Comparison of ENCODE assay signal across 39 cellular contexts in genomic region chr7:16514729-16515128, GRCh38. TPM values are rescaled to one million over a fixed set of nuclear protein-coding genes. Genes with fewer than 3 reads are reported as not detected.
"Had no signal": no experiment of that assay in that cellular context is flagged by ENCODE, and none has a peak within 500 bp of the region (broad histone marks: within the 10 kb centered on the region; RNA-seq: fewer than 3 reads in every experiment).

No MANE protein-coding gene starts in this region.

- H3K9me3 ChIP-seq: MG63 had no signal

- H3K4me3 ChIP-seq: MG63 had no signal

- H3K36me3 ChIP-seq: MG63 had no signal

- DNase-seq: Kasumi-1, MG63, MM.1S, MV-4-11, NCI-H1048, NCI-H1092, NCI-H1092 treated with DMSO at 0.1 percent for 48 hours, NCI-H1105, NCI-H1105 treated with DMSO at 0.1 percent for 48 hours, NCI-H1417, NCI-H1417 treated with DMSO at 0.1 percent for 48 hours, NCI-H1436, NCI-H1436 treated with DMSO at 0.1 percent for 48 hours, NCI-H146, NCI-H1694, NCI-H1694 treated with DMSO at 0.1 percent for 48 hours, NCI-H187, NCI-H187 treated with DMSO at 0.1 percent for 48 hours, NCI-H1930, NCI-H2029, NCI-H2029 treated with DMSO at 0.1 percent for 48 hours, NCI-H2081, NCI-H2081 treated with DMSO at 0.1 percent for 48 hours, NCI-H2107, NCI-H2171, NCI-H2171 treated with DMSO at 0.1 percent for 48 hours, NCI-H2227 treated with DMSO at 0.1 percent for 48 hours, NCI-H226, NCI-H345, NCI-H446, NCI-H446 treated with DMSO at 0.1 percent for 48 hours, NCI-H510A, NCI-H510A treated with DMSO at 0.1 percent for 48 hours, NCI-H524, NCI-H524 treated with DMSO at 0.1 percent for 48 hours had no signal

RNA-seq across cellular contexts. Expression of gene LRRC72, which starts 11.9 kb away (rescaled TPM):
- total RNA-seq: LHCN-M2, M059J, MCF 10A, NCI-H460 had no signal

RNA-seq across cellular contexts. Expression of gene SOSTDC1, which starts 49.2 kb away (rescaled TPM):
- total RNA-seq: LHCN-M2, M059J, MCF 10A had no signal
